In genomic region chr15:66838671-66839239, GRCh38 we compare ENCODE assay signal across 8 cellular contexts.
DNase-seq lines count a peak whose midpoint lies in the region; ATAC-seq and TF ChIP-seq lines count a peak whose summit lies in the region.

No MANE protein-coding gene starts in this region.

- H3K18ac ChIP-seq in mesendoderm (ENCODE audit: low read length) = no peak overlapping the region

- no peak overlapping the region for H3K56ac ChIP-seq in mesendoderm (ENCODE audit: low read length)

- H3K79me2 ChIP-seq in mesendoderm (ENCODE audit: control insufficient read depth, insufficient read depth, low read length) = no peaks in the 10 kb centered on the region

- no peak overlapping the region for H3K27ac ChIP-seq in mesendoderm (ENCODE audit: low read depth, low read length)

- no peaks in the 10 kb centered on the region for H3K27me3 ChIP-seq in mesendoderm (ENCODE audit: insufficient read depth, low read length, poor library complexity)

- H3K27ac Mint-ChIP-seq in Calu3 (ENCODE audit: unreplicated experiment) (no peak overlapping the region), brain (peak overlapping the region in 3 of 5 experiments; percentile 31 to 51 (median 49))

- no peak overlapping the region for H2BK120ac ChIP-seq in mesendoderm (ENCODE audit: low read depth, low read length)

- H2BK5ac ChIP-seq in mesendoderm (ENCODE audit: low read length) = no peak overlapping the region

- DNase-seq in Calu3 = no peak
- peak; percentile 62 for DNase-seq in mesendoderm
- DNase-seq in hypothalamus (lab: John Stamatoyannopoulos, UW) = no peak
- DNase-seq in C1 segment of cervical spinal cord (lab: John Stamatoyannopoulos, UW) = no peak

- no TSS peak for BruUV-seq in Calu3 (replicated peaks; lab: Mats Ljungman, UMichigan)

- H3K23ac ChIP-seq in mesendoderm (ENCODE audit: low read length) = no peak overlapping the region

- no peaks in the 10 kb centered on the region for H3K79me1 ChIP-seq in mesendoderm (ENCODE audit: low read length)

- H3K9me3 Mint-ChIP-seq in Calu3 (ENCODE audit: low read depth, unreplicated experiment) = no peaks in the 10 kb centered on the region
- peaks cover 0 to 5% (median 0%) of the 10 kb centered on the region in 5 experiments for H3K9me3 Mint-ChIP-seq in brain

- H2BK15ac ChIP-seq in mesendoderm (replicated peaks; ENCODE audit: low read depth) = no peak overlapping the region

- H3K27me3 Mint-ChIP-seq in Calu3 (ENCODE audit: unreplicated experiment) = no peaks in the 10 kb centered on the region
- peaks cover 17% of the 10 kb centered on the region for H3K27me3 Mint-ChIP-seq in brain

- H3K4me3 ChIP-seq in mesendoderm (ENCODE audit: low read length) = no peak overlapping the region

- peaks cover 18% of the 10 kb centered on the region for H3K4me1 ChIP-seq in mesendoderm (ENCODE audit: control insufficient read depth, low read depth, low read length)

- H3K4me1 Mint-ChIP-seq in Calu3 (ENCODE audit: low read depth, unreplicated experiment) = peaks cover 45% of the 10 kb centered on the region
- H3K4me1 Mint-ChIP-seq in brain = peaks cover 42% of the 10 kb centered on the region

- H4K8ac ChIP-seq in mesendoderm (ENCODE audit: low read depth, low read length) = no peak overlapping the region

- H3K4ac ChIP-seq in mesendoderm (ENCODE audit: low read depth, low read length) = no peak overlapping the region

- ATAC-seq in GM21381 (IDR thresholded peaks at IDR 0.05; ENCODE audit: unreplicated experiment) (no peak), HG03442 (IDR thresholded peaks at IDR 0.05; ENCODE audit: unreplicated experiment) (no peak)

- intact Hi-C loops in Calu3 (cut with micrococcal nuclease; ENCODE audit: unreplicated experiment) = no loop called here

- H3K36me3 Mint-ChIP-seq in Calu3 (ENCODE audit: insufficient read depth, unreplicated experiment) (peaks cover 16% of the 10 kb centered on the region), brain (no peaks in the 10 kb centered on the region)

- H3K4me3 Mint-ChIP-seq in Calu3 (ENCODE audit: low read depth, unreplicated experiment) = no peak overlapping the region
- no peak overlapping the region for H3K4me3 Mint-ChIP-seq in brain

- no peak overlapping the region for H4K5ac ChIP-seq in mesendoderm (ENCODE audit: low read length)

- H3K36me3 ChIP-seq in mesendoderm (ENCODE audit: control insufficient read depth, insufficient read depth, low read length) = no peaks in the 10 kb centered on the region

- no peak overlapping the region for H2AK5ac ChIP-seq in mesendoderm (ENCODE audit: low read length)

- WGBS in mesendoderm (ENCODE audit: extremely low coverage, insufficient coverage, low lambda C conversion rate) = no CpG with 5 or more reads among the region's 5 CpGs

- CTCF ChIA-PET in Calu3 (lab: Charles Lee) = interaction anchor here (1.2 to 2.2 kb wide), 2 partner anchors 13 to 29 kb away, joined by 3 to 9 read pairs; no protein-coding TSS in a partner anchor

- H3K4me2 ChIP-seq in mesendoderm (ENCODE audit: low read length) = no peak overlapping the region

- TF ChIP-seq CTCF in Calu3 (IDR thresholded peaks at IDR 0.05; ENCODE audit: unreplicated experiment) (peak; percentile 54), LNCAP (IDR thresholded peaks at IDR 0.05) (peak; percentile 56), brain (conservative IDR thresholded peaks at IDR 0.05) (peak; percentile 37 to 65)

- H3K9ac ChIP-seq in mesendoderm (ENCODE audit: low read length) = no peak overlapping the region
